In the genomic region with DNA sequence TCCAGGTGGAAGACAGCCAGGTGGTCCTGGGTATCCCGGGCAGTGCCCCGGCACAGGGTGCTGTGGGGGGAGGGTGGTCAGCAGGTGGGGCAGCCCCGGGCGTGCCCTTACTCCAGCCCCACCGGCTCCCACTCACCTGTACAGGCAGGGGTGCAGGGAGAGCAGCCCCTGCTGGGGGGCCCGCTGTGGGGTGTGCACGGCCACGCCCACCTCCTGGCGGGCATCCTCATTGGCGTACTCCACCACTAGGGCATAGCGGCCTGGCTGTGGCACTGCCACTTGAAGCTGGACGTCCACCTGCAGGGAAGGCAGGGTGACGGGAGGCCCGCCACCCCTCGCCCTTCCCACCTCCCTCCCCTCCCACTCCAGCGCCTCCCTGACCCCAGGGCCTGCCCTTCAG, we compare ENCODE assay signal across 33 cellular contexts.
"Had no signal": no experiment of that assay in that cellular context is flagged by ENCODE, and none has a peak within 500 bp of the region (broad histone marks: within the 10 kb centered on the region; RNA-seq: fewer than 3 reads in every experiment).

No MANE protein-coding gene starts in this region.

- H3K9me3 Mint-ChIP-seq: activated CD4-positive, alpha-beta T cell treated with anti-CD3 and anti-CD28 coated beads, Interleukin-2, amount 10 ng/mL, durations not matched to agents 24 days and 14 days; activated naive CD4-positive, alpha-beta T cell treated with anti-CD3 and anti-CD28 coated beads for 36 hours; activated naive CD4-positive, alpha-beta T cell treated with anti-CD3 and anti-CD28 coated beads, Interleukin-2, amount 50 U/mL, for 72 hours; activated T-cell treated with anti-CD3 and anti-CD28 coated beads, Interleukin-2, amount 50 U/mL, for 4 hours; activated T-helper 1 cell treated with anti-CD3 and anti-CD28 coated beads, Interleukin-12 subunit alpha, Interleukin-12 subunit beta, Interleukin-2, Interleukin-4 antibody, amounts not matched to agents 30 ng/mL and 10 ng/mL and 1 ng/mL, durations not matched to agents 14 hours and 24 hours and 36 hours; T-helper 1 cell treated with Interleukin-12 subunit alpha and Interleukin-12 subunit beta and Interleukin-4 antibody, amounts not matched to agents 30 μg/mL and 1 μg/mL, for 36 hours; T-helper 2 cell treated with Interferon-gamma antibody and Interleukin-4, amounts not matched to agents 5 μg/mL and 100 μg/mL, for 36 hours had no signal

- H3K4me1 ChIP-seq: adrenal gland, body of pancreas, breast epithelium, SJCRH30 had no signal

- H3K36me3 ChIP-seq: breast epithelium had no signal

- H3K27ac ChIP-seq: adrenal gland, body of pancreas, breast epithelium, Peyer's patch, SJCRH30, SK-N-MC had no signal

- H3K27me3 ChIP-seq: adrenal gland, body of pancreas, breast epithelium, Peyer's patch, SJCRH30 had no signal

- H3K4me1 Mint-ChIP-seq: activated CD4-positive, alpha-beta T cell treated with anti-CD3 and anti-CD28 coated beads, Interleukin-2, amount 10 ng/mL, durations not matched to agents 24 days and 14 days had no signal

- H3K9me3 ChIP-seq: adrenal gland, body of pancreas, breast epithelium, Peyer's patch, SJCRH30 had no signal

- ATAC-seq: activated naive CD4-positive, alpha-beta T cell treated with anti-CD3 and anti-CD28 coated beads, Interleukin-2, amount 50 U/mL, for 72 hours; activated T-cell treated with anti-CD3 and anti-CD28 coated beads, Interleukin-2, amount 50 U/mL, for 4 hours; body of pancreas; PC-3 had no signal

- H3K4me3 ChIP-seq: adrenal gland, body of pancreas, breast epithelium, Peyer's patch, SJCRH30, SK-N-MC had no signal

- DNase-seq: activated CD4-positive, alpha-beta T cell treated with anti-CD3 and anti-CD28 coated beads, Interleukin-2, amount 10 ng/mL, durations not matched to agents 24 days and 14 days; activated CD4-positive, alpha-beta T cell treated with anti-CD3 and anti-CD28 coated beads, Interleukin-2, amount 50 U/mL, for 48 hours; activated CD8-positive, alpha-beta memory T cell treated with anti-CD3 and anti-CD28 coated beads, Interleukin-2, amount 50 U/mL, for 4 hours; activated gamma-delta T cell treated with Interleukin-2 at 50 U/mL for 16 hours; activated naive CD4-positive, alpha-beta T cell treated with anti-CD3 and anti-CD28 coated beads for 36 hours; activated T-cell treated with anti-CD3 and anti-CD28 coated beads for 4 hours; activated T-cell treated with anti-CD3 and anti-CD28 coated beads, Interleukin-2, amount 50 U/mL, for 4 hours; adrenal gland; body of pancreas; NCI-H1092 treated with DMSO at 0.1 percent for 48 hours; NCI-H1417; NCI-H146; NCI-H187; NCI-H2029 treated with DMSO at 0.1 percent for 48 hours; NCI-H2107; NCI-H2171; NCI-H510A; NCI-H526; NCI-H748 treated with DMSO at 0.1 percent for 48 hours; NK-92 treated with Interleukin-12 subunit alpha and Interleukin-12 subunit beta, amount 100 ng/mL, for 24 hours; PC-3; Peyer's patch; RPMI8226; SHP77; SJCRH30 had no signal

- H3K27me3 Mint-ChIP-seq: activated CD4-positive, alpha-beta T cell treated with anti-CD3 and anti-CD28 coated beads, Interleukin-2, amount 10 ng/mL, durations not matched to agents 24 days and 14 days had no signal

- H3K36me3 Mint-ChIP-seq: activated naive CD4-positive, alpha-beta T cell treated with anti-CD3 and anti-CD28 coated beads, Interleukin-2, amount 50 U/mL, for 72 hours had no signal

- H3K27ac Mint-ChIP-seq: activated CD4-positive, alpha-beta T cell treated with anti-CD3 and anti-CD28 coated beads, Interleukin-2, amount 10 ng/mL, durations not matched to agents 24 days and 14 days; activated naive CD4-positive, alpha-beta T cell treated with anti-CD3 and anti-CD28 coated beads for 36 hours; activated naive CD4-positive, alpha-beta T cell treated with anti-CD3 and anti-CD28 coated beads, Interleukin-2, amount 50 U/mL, for 72 hours; activated T-helper 1 cell treated with anti-CD3 and anti-CD28 coated beads, Interleukin-12 subunit alpha, Interleukin-12 subunit beta, Interleukin-2, Interleukin-4 antibody, amounts not matched to agents 30 ng/mL and 10 ng/mL and 1 ng/mL, durations not matched to agents 14 hours and 24 hours and 36 hours; T-helper 1 cell treated with Interleukin-12 subunit alpha and Interleukin-12 subunit beta and Interleukin-4 antibody, amounts not matched to agents 30 μg/mL and 1 μg/mL, for 36 hours; T-helper 2 cell treated with Interferon-gamma antibody and Interleukin-4, amounts not matched to agents 5 μg/mL and 100 μg/mL, for 36 hours had no signal

- FAIRE-seq: astrocyte, TTC549 had no signal

- H3K4me3 Mint-ChIP-seq: activated CD4-positive, alpha-beta T cell treated with anti-CD3 and anti-CD28 coated beads, Interleukin-2, amount 10 ng/mL, durations not matched to agents 24 days and 14 days; activated naive CD4-positive, alpha-beta T cell treated with anti-CD3 and anti-CD28 coated beads for 36 hours; activated T-cell treated with anti-CD3 and anti-CD28 coated beads, Interleukin-2, amount 50 U/mL, for 4 hours; activated T-helper 1 cell treated with anti-CD3 and anti-CD28 coated beads, Interleukin-12 subunit alpha, Interleukin-12 subunit beta, Interleukin-2, Interleukin-4 antibody, amounts not matched to agents 30 ng/mL and 10 ng/mL and 1 ng/mL, durations not matched to agents 14 hours and 24 hours and 36 hours; T-helper 1 cell treated with Interleukin-12 subunit alpha and Interleukin-12 subunit beta and Interleukin-4 antibody, amounts not matched to agents 30 μg/mL and 1 μg/mL, for 36 hours; T-helper 2 cell treated with Interferon-gamma antibody and Interleukin-4, amounts not matched to agents 5 μg/mL and 100 μg/mL, for 36 hours had no signal
